In the genomic region with DNA sequence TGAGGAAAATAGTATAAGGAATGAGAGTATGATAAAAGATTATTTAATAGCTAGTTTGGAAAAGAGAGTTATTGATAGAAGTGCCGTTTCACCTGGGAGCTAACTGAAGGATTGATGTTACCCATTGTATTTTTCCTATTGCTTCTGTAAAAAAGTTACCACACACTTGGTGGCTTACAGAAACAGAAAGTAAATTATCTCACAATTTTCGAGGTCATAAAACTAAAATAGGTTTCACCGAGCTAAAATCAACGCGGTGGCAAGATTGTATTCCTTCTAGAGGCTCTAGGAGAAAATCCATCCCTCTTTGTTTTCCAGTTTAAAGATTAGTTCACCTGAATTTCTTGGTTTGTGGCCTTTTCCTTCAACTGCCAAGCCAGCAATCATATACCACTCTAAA, we compare ENCODE assay signal across 25 cellular contexts. TPM values are rescaled to one million over a fixed set of nuclear protein-coding genes. Genes with fewer than 3 reads are reported as not detected.
"Had no signal": no experiment of that assay in that cellular context is flagged by ENCODE, and none has a peak within 500 bp of the region (broad histone marks: within the 10 kb centered on the region; RNA-seq: fewer than 3 reads in every experiment).

No MANE protein-coding gene starts in this region.

- H3K4me2 ChIP-seq: PC-9 had no signal

- H3K36me3 ChIP-seq: Peyer's patch, SJCRH30 had no signal

- H3K4me1 ChIP-seq: Peyer's patch had no signal

- H2AFZ ChIP-seq: PC-9 had no signal

- ATAC-seq: HepG2, Right ventricle myocardium inferior had no signal

- H3K27ac ChIP-seq: PC-9, Peyer's patch, SJCRH30 had no signal

- H3K9me3 ChIP-seq: Peyer's patch, SJCRH30 had no signal

- DNase-seq: IMR-90, Kasumi-1, KG1, MV-4-11, NCI-H1048, NCI-H1105, NCI-H1417, NCI-H1436 treated with DMSO at 0.1 percent for 48 hours, NCI-H1694, NCI-H187 treated with DMSO at 0.1 percent for 48 hours, NCI-H2029 treated with DMSO at 0.1 percent for 48 hours, NCI-H2171 treated with DMSO at 0.1 percent for 48 hours, NCI-H345, NCI-H446 treated with DMSO at 0.1 percent for 48 hours, NCI-H524, NCI-H526 treated with DMSO at 0.1 percent for 48 hours, NCI-H748 treated with DMSO at 0.1 percent for 48 hours, PC-9, Peyer's patch, SHP77 treated with DMSO at 0.1 percent for 48 hours, SJCRH30, T-helper 1 cell had no signal

- H3K4me3 ChIP-seq: PC-9, Peyer's patch, SJCRH30 had no signal

- H3K27me3 ChIP-seq: Peyer's patch, SJCRH30 had no signal

RNA-seq across cellular contexts. Expression of a gene that starts 11.1 kb away (rescaled TPM):
- total RNA-seq: HT1080 had no signal
